Comparison of ENCODE assay signal across 32 cellular contexts in the genomic region with DNA sequence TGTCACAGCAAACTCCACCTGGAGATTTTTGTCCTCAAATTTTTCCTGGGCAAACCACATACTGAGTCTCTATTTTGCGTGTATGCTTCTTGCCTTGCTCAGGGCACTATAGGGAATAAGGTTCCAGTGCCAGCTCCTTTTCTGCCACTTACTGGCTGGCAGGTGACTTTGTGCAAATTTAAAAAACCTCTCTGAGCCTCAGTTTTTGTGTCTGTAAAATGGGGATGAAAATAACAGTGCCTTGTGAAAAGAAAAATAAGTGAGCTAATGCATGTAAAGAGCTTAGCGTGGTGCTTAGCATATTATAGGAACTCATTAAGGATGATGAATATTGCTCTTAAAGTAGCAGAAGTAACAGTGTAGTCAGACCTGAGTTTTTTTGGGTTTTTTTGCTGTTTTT. TPM values are rescaled to one million over a fixed set of nuclear protein-coding genes. Genes with fewer than 3 reads are reported as not detected.
"Had no signal": no experiment of that assay in that cellular context is flagged by ENCODE, and none has a peak within 500 bp of the region (broad histone marks: within the 10 kb centered on the region; RNA-seq: fewer than 3 reads in every experiment).

No MANE protein-coding gene starts in this region.

- FAIRE-seq: colon had no signal

- H3K4me1 ChIP-seq: body of pancreas, esophagus muscularis mucosa, gastroesophageal sphincter had no signal

- H3K9me3 ChIP-seq: body of pancreas, esophagus muscularis mucosa, gastroesophageal sphincter had no signal

- H3K36me3 ChIP-seq: esophagus muscularis mucosa, gastroesophageal sphincter, WERI-Rb-1 had no signal

- H3K9me3 Mint-ChIP-seq: activated B cell treated with CpG ODN at 0.5 μM for 24 hours; activated CD8-positive, alpha-beta T cell treated with anti-CD3 and anti-CD28 coated beads for 36 hours; activated T-cell treated with anti-CD3 and anti-CD28 coated beads, Interleukin-2, amount 50 U/mL, for 4 hours; effector memory CD8-positive, alpha-beta T cell; T-helper 2 cell treated with Interferon-gamma antibody and Interleukin-4, amounts not matched to agents 5 μg/mL and 100 μg/mL, for 36 hours had no signal

- ATAC-seq: activated CD4-positive, CD25-positive, alpha-beta regulatory T cell treated with anti-CD3 and anti-CD28 coated beads, Interleukin-2, amount 50 U/mL, for 24 hours; activated CD8-positive, alpha-beta T cell treated with anti-CD3 and anti-CD28 coated beads for 36 hours; activated T-cell treated with anti-CD3 and anti-CD28 coated beads, Interleukin-2, amount 50 U/mL, for 4 hours; activated T-helper 17 cell treated with anti-CD3 and anti-CD28 coated beads, Interleukin-2, amount 50 U/mL, for 72 hours; body of pancreas; effector memory CD8-positive, alpha-beta T cell; gastroesophageal sphincter; T-helper 17 cell had no signal

- H3K4me3 Mint-ChIP-seq: activated B cell treated with CpG ODN at 0.5 μM for 24 hours; activated CD8-positive, alpha-beta T cell treated with anti-CD3 and anti-CD28 coated beads for 36 hours; activated naive CD8-positive, alpha-beta T cell; activated T-cell treated with anti-CD3 and anti-CD28 coated beads, Interleukin-2, amount 50 U/mL, for 4 hours; activated T-helper 17 cell treated with anti-CD3 and anti-CD28 coated beads, Interleukin-2, amount 50 U/mL, for 72 hours; effector memory CD8-positive, alpha-beta T cell; T-helper 17 cell; T-helper 2 cell treated with Interferon-gamma antibody and Interleukin-4, amounts not matched to agents 5 μg/mL and 100 μg/mL, for 36 hours had no signal

- H3K27ac ChIP-seq: body of pancreas, esophagus muscularis mucosa, gastroesophageal sphincter, WERI-Rb-1 had no signal

- DNase-seq: activated B cell treated with CpG ODN at 0.5 μM for 24 hours; activated CD4-positive, alpha-beta T cell treated with anti-CD3 and anti-CD28 coated beads for 48 hours; activated CD4-positive, alpha-beta T cell treated with anti-CD3 and anti-CD28 coated beads, Interleukin-2, amount 50 U/mL, for 1 hour; activated CD4-positive, alpha-beta T cell treated with anti-CD3 and anti-CD28 coated beads, Interleukin-2, amount 50 U/mL, for 48 hours; activated CD8-positive, alpha-beta memory T cell treated with anti-CD3 and anti-CD28 coated beads for 24 hours; activated CD8-positive, alpha-beta T cell treated with anti-CD3 and anti-CD28 coated beads for 36 hours; activated effector memory CD4-positive, alpha-beta T cell treated with Interleukin-2 at 50 U/mL for 16 hours; activated gamma-delta T cell treated with Interleukin-2 at 50 U/mL for 16 hours; activated naive CD4-positive, alpha-beta T cell treated with anti-CD3 and anti-CD28 coated beads, Interleukin-2, amount 50 U/mL, for 16 hours; activated naive CD4-positive, alpha-beta T cell treated with Interleukin-2 at 50 U/mL for 16 hours; activated T-cell treated with anti-CD3 and anti-CD28 coated beads, Interleukin-2, amount 50 U/mL, for 4 hours; amygdala; aorta; dermis blood vessel endothelial cell; effector CD4-positive, alpha-beta T cell; effector memory CD8-positive, alpha-beta T cell; erythroblast; foreskin melanocyte; T-helper 1 cell; T-helper 17 cell; T1000; WERI-Rb-1 had no signal

- H3K4me3 ChIP-seq: body of pancreas, esophagus muscularis mucosa, gastroesophageal sphincter had no signal

- H3K36me3 Mint-ChIP-seq: activated naive CD8-positive, alpha-beta T cell had no signal

- H3K27ac Mint-ChIP-seq: activated B cell treated with CpG ODN at 0.5 μM for 24 hours; activated CD8-positive, alpha-beta T cell treated with anti-CD3 and anti-CD28 coated beads for 36 hours; activated naive CD8-positive, alpha-beta T cell; activated T-helper 17 cell treated with anti-CD3 and anti-CD28 coated beads, Interleukin-2, amount 50 U/mL, for 72 hours; effector memory CD8-positive, alpha-beta T cell; T-helper 17 cell; T-helper 2 cell treated with Interferon-gamma antibody and Interleukin-4, amounts not matched to agents 5 μg/mL and 100 μg/mL, for 36 hours had no signal

- H3K27me3 Mint-ChIP-seq: activated B cell treated with CpG ODN at 0.5 μM for 24 hours had no signal

- H3K27me3 ChIP-seq: body of pancreas, gastroesophageal sphincter had no signal

- H3K4me1 Mint-ChIP-seq: activated B cell treated with CpG ODN at 0.5 μM for 24 hours; activated T-helper 17 cell treated with anti-CD3 and anti-CD28 coated beads, Interleukin-2, amount 50 U/mL, for 72 hours; T-helper 17 cell had no signal

RNA-seq across cellular contexts. Expression of gene CLEC19A, which starts 19.9 kb away (rescaled TPM):
- total RNA-seq: activated B cell treated with CpG ODN at 0.5 μM for 24 hours; activated CD8-positive, alpha-beta T cell treated with anti-CD3 and anti-CD28 coated beads for 36 hours; activated T-cell treated with anti-CD3 and anti-CD28 coated beads, Interleukin-2, amount 50 U/mL, for 4 hours; activated T-helper 17 cell treated with anti-CD3 and anti-CD28 coated beads, Interleukin-2, amount 50 U/mL, for 72 hours; aorta; body of pancreas; chondrocyte; dermis blood vessel endothelial cell; esophagus muscularis mucosa; gastroesophageal sphincter; glomerular endothelial cell; T-helper 17 cell had no signal
- polyA plus RNA-seq: aorta had no signal
